In genomic region chr19:39054091-39054470, GRCh38 we compare ENCODE assay signal across 19 cellular contexts. TPM values are rescaled to one million over a fixed set of nuclear protein-coding genes. Genes with fewer than 3 reads are reported as not detected.
DNase-seq lines count a peak whose midpoint lies in the region; ATAC-seq, FAIRE-seq and TF ChIP-seq lines count a peak whose summit lies in the region.
"Had no signal": no experiment of that assay in that cellular context is flagged by ENCODE, and none has a peak within 500 bp of the region (broad histone marks: within the 10 kb centered on the region; RNA-seq: fewer than 3 reads in every experiment).

No MANE protein-coding gene starts in this region.

- H3K9ac ChIP-seq in HepG2 (ENCODE audit: insufficient read depth, low read depth, low read length), result no peak overlapping the region
- H3K9ac ChIP-seq: BLaER1 had no signal

- H3K27ac ChIP-seq in HepG2 (ENCODE audit: extremely low read length, insufficient read depth, low read length), result no peak overlapping the region
- H3K27ac ChIP-seq in right lobe of liver, result no peak overlapping the region
- H3K27ac ChIP-seq in dorsolateral prefrontal cortex, result peak overlapping the region in 58 of 59 donors; percentile 69 to 100 (median 97)
- H3K27ac ChIP-seq in substantia nigra (ENCODE audit: low read depth, low read length, poor library complexity, severe bottlenecking), result peak overlapping the region; percentile 98
- no peak overlapping the region for H3K27ac ChIP-seq in SJCRH30
- H3K27ac ChIP-seq: 22Rv1, BLaER1 had no signal

- H3K79me2 ChIP-seq in HepG2 (ENCODE audit: insufficient read depth, low read length), result no peaks in the 10 kb centered on the region

- no peak overlapping the region for H3K4me3 Mint-ChIP-seq in activated T-cell treated with anti-CD3 and anti-CD28 coated beads, Interleukin-2, amount 50 U/mL, for 4 hours
- H3K4me3 Mint-ChIP-seq: H9 had no signal

- H3K4me1 ChIP-seq in HepG2 (ENCODE audit: insufficient read depth, low read length), result peaks cover 40% of the 10 kb centered on the region
- peaks cover 0 to 8% (median 0%) of the 10 kb centered on the region in 4 donors for H3K4me1 ChIP-seq in right lobe of liver
- H3K4me1 ChIP-seq in SJCRH30, result no peaks in the 10 kb centered on the region
- H3K4me1 ChIP-seq: BLaER1 had no signal

- H3K4me3 ChIP-seq in HepG2 (replicated peaks in 1 of 3; ENCODE audit: insufficient read depth in 1 of 3, low read depth in 2 of 3, low read length in 3 of 3) (peak overlapping the region in 1 of 3 experiments; percentile 22; a peak in 1 of 6 replicates), right lobe of liver (no peak overlapping the region), dorsolateral prefrontal cortex (no peak overlapping the region), SJCRH30 (no peak overlapping the region)
- H3K4me3 ChIP-seq: BLaER1 had no signal

- H3K36me3 ChIP-seq in HepG2 (replicated peaks in 1 of 2; ENCODE audit: control insufficient read depth in 1 of 2, insufficient read depth in 2 of 2, low read length in 2 of 2) (no peaks in the 10 kb centered on the region), right lobe of liver (no peaks in the 10 kb centered on the region), SJCRH30 (no peaks in the 10 kb centered on the region)
- H3K36me3 ChIP-seq: BLaER1 had no signal

- peaks cover 5% of the 10 kb centered on the region; the same call in 1 of the 2 replicates for H3K9me3 ChIP-seq in HepG2 (ENCODE audit: low read length)
- H3K9me3 ChIP-seq in right lobe of liver, result no peaks in the 10 kb centered on the region
- no peaks in the 10 kb centered on the region; the same call in 1 of the 2 replicates for H3K9me3 ChIP-seq in SJCRH30 (replicated peaks)

- H3K4me1 Mint-ChIP-seq in activated T-cell treated with anti-CD3 and anti-CD28 coated beads, Interleukin-2, amount 50 U/mL, for 4 hours (ENCODE audit: low read depth), result no peaks in the 10 kb centered on the region
- H3K4me1 Mint-ChIP-seq: H9 had no signal

- H4K20me1 ChIP-seq in HepG2 (ENCODE audit: insufficient read depth, low read length), result no peaks in the 10 kb centered on the region
- H4K20me1 ChIP-seq: BLaER1 had no signal

- ATAC-seq in HepG2 (no peak), right lobe of liver (no peak)
- ATAC-seq in activated T-cell treated with anti-CD3 and anti-CD28 coated beads, Interleukin-2, amount 50 U/mL, for 4 hours, result no peak

- POLR2A ChIA-PET in HepG2 (lab: Yijun Ruan, JAX), result no interaction called here

- no peak overlapping the region for H2AFZ ChIP-seq in HepG2 (ENCODE audit: low read length)

- intact Hi-C loops in HepG2 (cut with micrococcal nuclease; ENCODE audit: unreplicated experiment), result loop anchor here (5.0 kb wide), 1 partner anchor 77 kb away; the partner anchor contains the start of gene FBXO17
- intact Hi-C loops in right lobe of liver (cut with DNase I), result no loop called here
- intact Hi-C loops in dorsolateral prefrontal cortex (cut with DNase I), result loop anchor here (5.0 to 10.0 kb wide), 3 partner anchors 51 to 271 kb away; partner anchors contain the start of gene LRFN1 (in 1 of the 2)

- H3K27me3 ChIP-seq in HepG2 (ENCODE audit: control insufficient read depth in 1 of 2, insufficient read depth in 2 of 2, low read length in 2 of 2) (no peaks in the 10 kb centered on the region), right lobe of liver (no peaks in the 10 kb centered on the region), dorsolateral prefrontal cortex (no peaks in the 10 kb centered on the region), SJCRH30 (no peaks in the 10 kb centered on the region; the same call in 1 of the 2 replicates)
- H3K27me3 ChIP-seq: BLaER1 had no signal

- TF ChIP-seq CTCF in HepG2 (CRISPR knock-in tag; IDR thresholded peaks at IDR 0.05), result no peak
- TF ChIP-seq CTCF in right lobe of liver (IDR thresholded peaks at IDR 0.05), result no peak
- no peak for TF ChIP-seq CTCF in dorsolateral prefrontal cortex (IDR thresholded peaks at IDR 0.05 in 54 of 56, conservative IDR thresholded peaks at IDR 0.05 in 2 of 56; ENCODE audit: low read depth in 1 of 56, partially characterized antibody in 56 of 56)

- DNase-seq in HepG2 (ENCODE audit: low spot score), result no peak
- DNase-seq in right lobe of liver, result no peak
- no peak for DNase-seq in dorsolateral prefrontal cortex
- DNase-seq in substantia nigra (lab: John Stamatoyannopoulos, UW), result no peak
- DNase-seq in SJCRH30, result no peak
- no peak for DNase-seq in NCI-H2029 (lab: John Stamatoyannopoulos, UW)
- no peak for DNase-seq in activated T-cell treated with anti-CD3 and anti-CD28 coated beads, Interleukin-2, amount 50 U/mL, for 4 hours
- DNase-seq: AML-193, DMS153, DMS79 treated with DMSO at 0.1 percent for 48 hours, EL, GOT3, H9 had no signal

- CTCF ChIA-PET in HepG2 (lab: Yijun Ruan, JAX; ENCODE audit: low intra/inter-chr PET ratio, low total read pairs), result no interaction called here

- no peak for TF ChIP-seq EP300 in HepG2 (IDR thresholded peaks at IDR 0.05; ENCODE audit: low read depth in 2 of 2, low read length in 2 of 2)
- no peak for TF ChIP-seq EP300 in HepG2 (CRISPR knock-in tag; IDR thresholded peaks at IDR 0.05; ENCODE audit: borderline replicate concordance)

- TF ChIP-seq RAD21 in HepG2 (CRISPR knock-in tag; IDR thresholded peaks at IDR 0.05), result no peak

- no peaks in the 10 kb centered on the region for H3K36me3 Mint-ChIP-seq in activated T-cell treated with anti-CD3 and anti-CD28 coated beads, Interleukin-2, amount 50 U/mL, for 4 hours (ENCODE audit: insufficient read depth)

- TF ChIP-seq POLR2A in HepG2 (IDR thresholded peaks at IDR 0.05; ENCODE audit: insufficient read depth in 1 of 2, low read depth in 2 of 2, low read length in 2 of 2) (no peak), right lobe of liver (IDR thresholded peaks at IDR 0.05) (no peak)

- FAIRE-seq in HepG2 (lab: Jason Lieb, UNC), result no peak
- FAIRE-seq: D721Med, G401.6, GM12891 had no signal

- no TSS peak for BruUV-seq in HepG2 (replicated peaks; lab: Mats Ljungman, UMichigan)

- H3K4me2 ChIP-seq in HepG2 (ENCODE audit: low read depth, low read length), result peak overlapping the region; percentile 63
- H3K4me2 ChIP-seq: BLaER1 had no signal

- no peaks in the 10 kb centered on the region for H3K9me3 Mint-ChIP-seq in activated T-cell treated with anti-CD3 and anti-CD28 coated beads, Interleukin-2, amount 50 U/mL, for 4 hours

- H3K27me3 Mint-ChIP-seq in activated T-cell treated with anti-CD3 and anti-CD28 coated beads, Interleukin-2, amount 50 U/mL, for 4 hours (ENCODE audit: low read depth), result peaks cover 3% of the 10 kb centered on the region

- 39% methylated on average over 2 of the region's 2 CpGs for WGBS in HepG2 (ENCODE audit: low lambda C conversion rate)
- WGBS in right lobe of liver (ENCODE audit: insufficient coverage, low coverage, low lambda C conversion rate, missing lambda C conversion rate), result 78% methylated on average over 2 of the region's 2 CpGs

- in situ Hi-C loops in HepG2 (cut with HindIII; ENCODE audit: extremely low pct_ligation_motif_present, low pct_unique_long_range_greater_than_20kb), result no loop called here

RNA-seq across cellular contexts. Expression of gene FBXO27, which starts 21.7 kb away (rescaled TPM):
- total RNA-seq in HepG2 (2016; rRNA removed; fragmentation: Illumina TruSeq; extraction: Trizol) (0.15 and 0.49 TPM in 2 replicates), right lobe of liver (10 to 100 TPM in 1 of 6 experiments, 1 to 10 TPM in 5; 3.7 to 15.5 (median 7.6) TPM), dorsolateral prefrontal cortex (10 to 100 TPM; 21.0 to 56.7 (median 37.9) TPM)
- 0.20 and 0.26 TPM in 2 replicates for total RNA-seq in HepG2 (2016; cell fraction: cytosol; rRNA removed; fragmentation: Illumina TruSeq; extraction: Trizol; ENCODE audit: low read depth)
- total RNA-seq in HepG2 (2016; cell fraction: insoluble cytoplasmic fraction; rRNA removed; fragmentation: Illumina TruSeq; extraction: Trizol), result 0.27 and 0.35 TPM in 2 replicates
- total RNA-seq in HepG2 (2016; cell fraction: membrane; rRNA removed; fragmentation: Illumina TruSeq; extraction: Trizol), result 0.17 and 0.34 TPM in 2 replicates
- total RNA-seq in HepG2 (2016; cell fraction: nucleus; rRNA removed; fragmentation: Illumina TruSeq; extraction: Trizol), result not detected in 2 replicates
- 2.0 and 2.8 TPM in 2 replicates for polyA plus RNA-seq in HepG2 (2011; rRNA removed)
- 1.7 and 2.8 TPM in 2 replicates for polyA plus RNA-seq in HepG2 (2011; cell fraction: cytosol; rRNA removed)
- polyA plus RNA-seq in HepG2 (2011; cell fraction: nucleus; rRNA removed), result 1.4 and 1.7 TPM in 2 replicates
- 0.99 and 1.1 TPM in 2 replicates for polyA plus RNA-seq in HepG2 (2012)
- 0.10 TPM in 1 of 2 replicates, not detected in the other for polyA plus RNA-seq in HepG2 (2016; cell fraction: cytosol; fragmentation: Illumina TruSeq; extraction: Trizol; ENCODE audit: low read depth)
- polyA plus RNA-seq in HepG2 (2016; cell fraction: insoluble cytoplasmic fraction; fragmentation: Illumina TruSeq; extraction: Trizol; ENCODE audit: low read depth), result 0.73 and 1.2 TPM in 2 replicates
- 0.48 TPM in 2 replicates for polyA plus RNA-seq in HepG2 (2016; cell fraction: membrane; fragmentation: Illumina TruSeq; extraction: Trizol; ENCODE audit: low read depth)
- polyA plus RNA-seq in HepG2 (2016; cell fraction: nucleus; fragmentation: Illumina TruSeq; extraction: Trizol; ENCODE audit: insufficient read depth, low read depth), result 0.53 and 1.7 TPM in 2 replicates
- 0.23 and 2.3 TPM in 2 replicates for polyA minus RNA-seq in HepG2 (2011; rRNA and poly(A)+ RNA removed; ENCODE audit: low replicate concordance)
- not detected in 2 replicates for polyA minus RNA-seq in HepG2 (2011; cell fraction: cytosol; rRNA and poly(A)+ RNA removed)
- polyA minus RNA-seq in HepG2 (2011; cell fraction: nucleus; rRNA and poly(A)+ RNA removed), result 0.26 and 1.9 TPM in 2 replicates
- total RNA-seq in SJCRH30 (2014; rRNA removed; shearing (Covaris generic)), result 0.71 and 1.0 TPM in 2 replicates
- total RNA-seq in activated T-cell treated with anti-CD3 and anti-CD28 coated beads, Interleukin-2, amount 50 U/mL, for 4 hours, result under 1 TPM; 0.18 to 0.63 (median 0.20) TPM
- total RNA-seq: HT1080 had no signal

RNA-seq across cellular contexts. Expression of gene ACP7, which starts 30.1 kb away (rescaled TPM):
- total RNA-seq in HepG2 (2016; rRNA removed; fragmentation: Illumina TruSeq; extraction: Trizol), result not detected in 2 replicates
- total RNA-seq in HepG2 (2016; cell fraction: cytosol; rRNA removed; fragmentation: Illumina TruSeq; extraction: Trizol; ENCODE audit: low read depth), result not detected in 2 replicates
- total RNA-seq in HepG2 (2016; cell fraction: insoluble cytoplasmic fraction; rRNA removed; fragmentation: Illumina TruSeq; extraction: Trizol), result not detected in 2 replicates
- not detected in 2 replicates for total RNA-seq in HepG2 (2016; cell fraction: membrane; rRNA removed; fragmentation: Illumina TruSeq; extraction: Trizol)
- not detected in 2 replicates for total RNA-seq in HepG2 (2016; cell fraction: nucleus; rRNA removed; fragmentation: Illumina TruSeq; extraction: Trizol)
- polyA plus RNA-seq in HepG2 (2011; rRNA removed), result 0.03 TPM in 1 of 2 replicates, not detected in the other
- polyA plus RNA-seq in HepG2 (2011; cell fraction: cytosol; rRNA removed), result not detected in 2 replicates
- not detected in 2 replicates for polyA plus RNA-seq in HepG2 (2011; cell fraction: nucleus; rRNA removed)
- not detected in 2 replicates for polyA plus RNA-seq in HepG2 (2012)
- not detected in 2 replicates for polyA plus RNA-seq in HepG2 (2016; cell fraction: cytosol; fragmentation: Illumina TruSeq; extraction: Trizol; ENCODE audit: low read depth)
- polyA plus RNA-seq in HepG2 (2016; cell fraction: insoluble cytoplasmic fraction; fragmentation: Illumina TruSeq; extraction: Trizol; ENCODE audit: low read depth), result not detected in 2 replicates
- polyA plus RNA-seq in HepG2 (2016; cell fraction: membrane; fragmentation: Illumina TruSeq; extraction: Trizol; ENCODE audit: low read depth), result not detected in 2 replicates
- polyA plus RNA-seq in HepG2 (2016; cell fraction: nucleus; fragmentation: Illumina TruSeq; extraction: Trizol; ENCODE audit: insufficient read depth, low read depth), result not detected in 2 replicates
- not detected in 2 replicates for polyA minus RNA-seq in HepG2 (2011; rRNA and poly(A)+ RNA removed; ENCODE audit: low replicate concordance)
- not detected in 2 replicates for polyA minus RNA-seq in HepG2 (2011; cell fraction: cytosol; rRNA and poly(A)+ RNA removed)
- not detected in 2 replicates for polyA minus RNA-seq in HepG2 (2011; cell fraction: nucleus; rRNA and poly(A)+ RNA removed)
- total RNA-seq in right lobe of liver, result not detected
- total RNA-seq in dorsolateral prefrontal cortex, result 10 to 100 TPM in 2 of 120 experiments, 1 to 10 TPM in 106, under 1 TPM in 12; 0.15 to 17.0 (median 2.5) TPM
- total RNA-seq in SJCRH30 (2014; rRNA removed; shearing (Covaris generic)), result not detected in 2 replicates
- under 1 TPM in 1 of 3 donors, not detected in 2; 0.20 TPM for total RNA-seq in activated T-cell treated with anti-CD3 and anti-CD28 coated beads, Interleukin-2, amount 50 U/mL, for 4 hours

Comparison
In these comparisons a context has a peak if more than half of its experiments do, and no peak if none do; other contexts are left out.
1. intact Hi-C loops: an anchor here in HepG2 (5.0 kb wide) and dorsolateral prefrontal cortex (5.0 to 10.0 kb wide); none called in right lobe of liver.
2. H3K27ac ChIP-seq: peak in dorsolateral prefrontal cortex (58 of 59) and substantia nigra (single experiment); none in HepG2 (single experiment), right lobe of liver (0 of 3) and SJCRH30 (single experiment).